In the genomic region with DNA sequence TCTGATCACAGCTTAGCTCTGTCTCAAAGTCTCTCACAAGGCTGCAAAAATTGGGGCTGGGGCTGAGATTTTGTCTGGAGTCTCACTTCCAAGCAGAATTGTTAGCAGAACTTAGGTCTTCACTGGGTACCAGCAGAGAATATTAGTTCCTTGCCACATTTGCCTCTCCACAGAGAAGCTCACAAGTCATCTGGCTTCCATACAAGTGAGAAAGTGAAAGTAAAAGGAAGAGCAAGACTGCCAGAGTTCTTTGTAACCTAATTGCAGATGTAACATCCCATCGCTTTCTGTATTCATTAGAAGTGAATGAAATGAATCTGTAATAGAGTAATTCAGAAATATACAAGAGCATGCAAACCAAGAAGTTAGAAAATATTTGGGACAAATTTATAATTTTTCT, we compare ENCODE assay signal across 10 cellular contexts.
DNase-seq lines count a peak whose midpoint lies in the region; ATAC-seq and TF ChIP-seq lines count a peak whose summit lies in the region.
"Had no signal": no experiment of that assay in that cellular context is flagged by ENCODE, and none has a peak within 500 bp of the region (broad histone marks: within the 10 kb centered on the region; RNA-seq: fewer than 3 reads in every experiment).

No MANE protein-coding gene starts in this region.

- no peak overlapping the region for H3K4me3 Mint-ChIP-seq in glutamatergic neuron (ENCODE audit: unreplicated experiment)
- H3K4me3 Mint-ChIP-seq: memory B cell had no signal

- H3K36me3 ChIP-seq in MG63 (no peaks in the 10 kb centered on the region), upper lobe of right lung (no peaks in the 10 kb centered on the region)
- H3K36me3 ChIP-seq: upper lobe of left lung had no signal

- DNase-seq in NCI-H510A treated with DMSO at 0.1 percent for 48 hours (lab: John Stamatoyannopoulos, UW) (peak; percentile 21), NCI-H510A (lab: John Stamatoyannopoulos, UW) (no peak), MG63 (no peak), glutamatergic neuron (no peak), upper lobe of right lung (no peak), epidermal melanocyte (ENCODE audit: insufficient read length, low spot score) (no peak), activated T-cell treated with anti-CD3 and anti-CD28 coated beads for 4 hours (no peak)
- no peak for DNase-seq in activated CD4-positive, alpha-beta T cell treated with anti-CD3 and anti-CD28 coated beads, Interleukin-2, amount 50 U/mL, for 48 hours
- DNase-seq: upper lobe of left lung had no signal

- H3K36me3 Mint-ChIP-seq in glutamatergic neuron (ENCODE audit: unreplicated experiment) = no peaks in the 10 kb centered on the region
- H3K36me3 Mint-ChIP-seq: memory B cell had no signal

- no peaks in the 10 kb centered on the region for H3K27me3 ChIP-seq in MG63
- H3K27me3 ChIP-seq in upper lobe of right lung = no peaks in the 10 kb centered on the region
- H3K27me3 ChIP-seq: upper lobe of left lung had no signal

- H3K4me3 ChIP-seq in MG63 = peak overlapping the region; percentile 35
- peak overlapping the region; percentile 27 for H3K4me3 ChIP-seq in upper lobe of right lung

- intact Hi-C loops in upper lobe of right lung (cut with DNase I) = no loop called here

- peak overlapping the region; percentile 21 for H3K27ac ChIP-seq in upper lobe of right lung
- H3K27ac ChIP-seq: upper lobe of left lung had no signal

- ATAC-seq in upper lobe of right lung = peak; percentile 29

- H3K9me3 ChIP-seq in MG63 (no peaks in the 10 kb centered on the region), upper lobe of right lung (no peaks in the 10 kb centered on the region)
- H3K9me3 ChIP-seq: upper lobe of left lung had no signal

- H3K4me1 Mint-ChIP-seq in glutamatergic neuron (ENCODE audit: low read depth, unreplicated experiment) = peaks cover 47% of the 10 kb centered on the region
- H3K4me1 Mint-ChIP-seq: memory B cell had no signal

- TF ChIP-seq CTCF in glutamatergic neuron (IDR thresholded peaks at IDR 0.05; ENCODE audit: partially characterized antibody, unreplicated experiment) = no peak
- TF ChIP-seq CTCF in upper lobe of right lung (IDR thresholded peaks at IDR 0.05) = no peak

- H3K27me3 Mint-ChIP-seq in glutamatergic neuron (ENCODE audit: unreplicated experiment) = peaks cover 2% of the 10 kb centered on the region
- H3K27me3 Mint-ChIP-seq: memory B cell had no signal

- H3K27ac Mint-ChIP-seq in glutamatergic neuron (ENCODE audit: unreplicated experiment) = peak overlapping the region; percentile 84
- H3K27ac Mint-ChIP-seq: memory B cell had no signal

- no peaks in the 10 kb centered on the region for H3K4me1 ChIP-seq in upper lobe of right lung
- H3K4me1 ChIP-seq: upper lobe of left lung had no signal

- peaks cover 5% of the 10 kb centered on the region for H3K9me3 Mint-ChIP-seq in glutamatergic neuron (ENCODE audit: unreplicated experiment)
